Comparison of ENCODE assay signal across 28 cellular contexts in the genomic region with DNA sequence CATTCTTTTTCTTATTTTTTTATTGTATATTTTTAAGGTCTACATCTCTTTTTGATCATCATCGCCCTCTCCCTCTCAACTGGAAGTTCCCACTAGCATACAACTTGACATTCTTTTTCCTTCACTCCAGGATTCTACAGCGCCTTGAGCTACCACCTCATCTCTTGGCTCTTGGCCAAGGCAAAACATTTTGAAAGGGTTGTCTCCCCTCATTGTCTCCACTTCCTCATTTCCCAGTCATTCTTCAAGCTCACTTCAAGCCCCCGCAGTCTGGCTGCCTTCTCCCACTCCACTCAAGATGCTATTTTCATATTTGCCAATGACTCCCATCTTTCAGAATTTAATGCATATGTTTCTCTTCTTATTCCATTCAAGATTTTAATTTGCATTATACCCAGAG.
"Had no signal": no experiment of that assay in that cellular context is flagged by ENCODE, and none has a peak within 500 bp of the region (broad histone marks: within the 10 kb centered on the region; RNA-seq: fewer than 3 reads in every experiment).

No MANE protein-coding gene starts in this region.

- H3K4me3 Mint-ChIP-seq: activated CD8-positive, alpha-beta memory T cell treated with anti-CD3 and anti-CD28 coated beads, Interleukin-2, amount 10 ng/mL, durations not matched to agents 7 days and 5 days; activated naive CD8-positive, alpha-beta T cell treated with anti-CD3 and anti-CD28 coated beads, Interleukin-2, amount 50 U/mL, for 24 hours; activated T-cell treated with anti-CD3 and anti-CD28 coated beads, Interleukin-2, amount 50 U/mL, for 24 hours; activated T-helper 1 cell treated with anti-CD3 and anti-CD28 coated beads, Interleukin-12 subunit alpha, Interleukin-12 subunit beta, Interleukin-2, Interleukin-4 antibody, amounts not matched to agents 30 ng/mL and 10 ng/mL and 1 ng/mL, durations not matched to agents 14 hours and 24 hours and 36 hours; T-helper 1 cell treated with Interleukin-12 subunit alpha and Interleukin-12 subunit beta and Interleukin-4 antibody, amounts not matched to agents 30 μg/mL and 1 μg/mL, for 36 hours; WTC11 had no signal

- H3K4me1 Mint-ChIP-seq: activated CD8-positive, alpha-beta memory T cell treated with anti-CD3 and anti-CD28 coated beads, Interleukin-2, amount 10 ng/mL, durations not matched to agents 7 days and 5 days; activated naive CD8-positive, alpha-beta T cell treated with anti-CD3 and anti-CD28 coated beads, Interleukin-2, amount 50 U/mL, for 24 hours; WTC11 had no signal

- H3K27me3 ChIP-seq: brain microvascular endothelial cell, SJSA1 had no signal

- H3K4me3 ChIP-seq: cardiac muscle cell, SJSA1 had no signal

- H3K36me3 ChIP-seq: brain microvascular endothelial cell, cardiac muscle cell, SJSA1 had no signal

- H3K27me3 Mint-ChIP-seq: activated CD8-positive, alpha-beta memory T cell treated with anti-CD3 and anti-CD28 coated beads, Interleukin-2, amount 10 ng/mL, durations not matched to agents 7 days and 5 days had no signal

- H3K27ac ChIP-seq: brain microvascular endothelial cell, cardiac muscle cell, SJSA1 had no signal

- H3K4me1 ChIP-seq: SJSA1 had no signal

- ATAC-seq: activated CD8-positive, alpha-beta memory T cell treated with anti-CD3 and anti-CD28 coated beads, Interleukin-2, amount 10 ng/mL, durations not matched to agents 7 days and 5 days; activated naive CD4-positive, alpha-beta T cell treated with anti-CD3 and anti-CD28 coated beads, Interleukin-2, amount 50 U/mL, for 72 hours; activated naive CD8-positive, alpha-beta T cell treated with anti-CD3 and anti-CD28 coated beads, Interleukin-2, amount 50 U/mL, for 24 hours; PC-3; WTC11 had no signal

- H3K9me3 Mint-ChIP-seq: activated naive CD8-positive, alpha-beta T cell treated with anti-CD3 and anti-CD28 coated beads, Interleukin-2, amount 50 U/mL, for 24 hours; activated T-cell treated with anti-CD3 and anti-CD28 coated beads, Interleukin-2, amount 50 U/mL, for 24 hours; activated T-helper 1 cell treated with anti-CD3 and anti-CD28 coated beads, Interleukin-12 subunit alpha, Interleukin-12 subunit beta, Interleukin-2, Interleukin-4 antibody, amounts not matched to agents 30 ng/mL and 10 ng/mL and 1 ng/mL, durations not matched to agents 14 hours and 24 hours and 36 hours; T-helper 1 cell treated with Interleukin-12 subunit alpha and Interleukin-12 subunit beta and Interleukin-4 antibody, amounts not matched to agents 30 μg/mL and 1 μg/mL, for 36 hours; WTC11 had no signal

- H3K27ac Mint-ChIP-seq: activated CD8-positive, alpha-beta memory T cell treated with anti-CD3 and anti-CD28 coated beads, Interleukin-2, amount 10 ng/mL, durations not matched to agents 7 days and 5 days; activated naive CD4-positive, alpha-beta T cell treated with anti-CD3 and anti-CD28 coated beads, Interleukin-2, amount 50 U/mL, for 72 hours; activated naive CD8-positive, alpha-beta T cell treated with anti-CD3 and anti-CD28 coated beads, Interleukin-2, amount 50 U/mL, for 24 hours; activated T-cell treated with anti-CD3 and anti-CD28 coated beads, Interleukin-2, amount 50 U/mL, for 24 hours; activated T-helper 1 cell treated with anti-CD3 and anti-CD28 coated beads, Interleukin-12 subunit alpha, Interleukin-12 subunit beta, Interleukin-2, Interleukin-4 antibody, amounts not matched to agents 30 ng/mL and 10 ng/mL and 1 ng/mL, durations not matched to agents 14 hours and 24 hours and 36 hours; T-helper 1 cell treated with Interleukin-12 subunit alpha and Interleukin-12 subunit beta and Interleukin-4 antibody, amounts not matched to agents 30 μg/mL and 1 μg/mL, for 36 hours; WTC11 had no signal

- DNase-seq: activated CD4-positive, alpha-beta T cell treated with anti-CD3 and anti-CD28 coated beads for 48 hours; activated CD4-positive, alpha-beta T cell treated with anti-CD3 and anti-CD28 coated beads, Interleukin-2, amount 50 U/mL, for 4 hours; activated CD4-positive, CD25-positive, alpha-beta regulatory T cell treated with anti-CD3 and anti-CD28 coated beads, Interleukin-2, amount 50 U/mL, for 72 hours; activated CD8-positive, alpha-beta memory T cell treated with anti-CD3 and anti-CD28 coated beads, Interleukin-2, amount 10 ng/mL, durations not matched to agents 7 days and 5 days; activated effector memory CD4-positive, alpha-beta T cell treated with Interleukin-2 at 50 U/mL for 16 hours; activated naive CD4-positive, alpha-beta T cell treated with Interleukin-2 at 50 U/mL for 16 hours; activated naive CD8-positive, alpha-beta T cell treated with anti-CD3 and anti-CD28 coated beads, Interleukin-2, amount 50 U/mL, for 24 hours; activated T-cell treated with anti-CD3 and anti-CD28 coated beads, Interleukin-2, amount 50 U/mL, for 24 hours; amygdala; brain microvascular endothelial cell; NCI-H1048; NCI-H146; NCI-H187 treated with DMSO at 0.1 percent for 48 hours; NCI-H2081 treated with DMSO at 0.1 percent for 48 hours; NCI-H2171 treated with DMSO at 0.1 percent for 48 hours; NCI-H226; NCI-H526; NCI-H82; PC-3; SHP77 had no signal

- H3K36me3 Mint-ChIP-seq: activated CD8-positive, alpha-beta memory T cell treated with anti-CD3 and anti-CD28 coated beads, Interleukin-2, amount 10 ng/mL, durations not matched to agents 7 days and 5 days; activated naive CD4-positive, alpha-beta T cell treated with anti-CD3 and anti-CD28 coated beads, Interleukin-2, amount 50 U/mL, for 72 hours; WTC11 had no signal

- H3K9me3 ChIP-seq: SJSA1 had no signal

- FAIRE-seq: colon, RCC 7860 had no signal
